17 cellular contexts compared by ENCODE assay signal in genomic region chr6:44023586-44024454, GRCh38.
DNase-seq lines count a peak whose midpoint lies in the region; ATAC-seq, FAIRE-seq and TF ChIP-seq lines count a peak whose summit lies in the region.
"Had no signal": no experiment of that assay in that cellular context is flagged by ENCODE, and none has a peak within 500 bp of the region (broad histone marks: within the 10 kb centered on the region; RNA-seq: fewer than 3 reads in every experiment).

No MANE protein-coding gene starts in this region.

- H3K27me3 Mint-ChIP-seq in MCF 10A (ENCODE audit: insufficient read depth, unreplicated experiment), result no peaks in the 10 kb centered on the region
- H3K27me3 Mint-ChIP-seq in CD4-positive, alpha-beta T cell, result peaks cover 10% of the 10 kb centered on the region

- H3K27ac ChIP-seq in breast epithelium, result no peak overlapping the region
- H3K27ac ChIP-seq in K562 (ENCODE audit: extremely low read depth, low read depth, low read length), result no peak overlapping the region
- peak overlapping the region; percentile 87 to 89 for H3K27ac ChIP-seq in uterus
- no peak overlapping the region for H3K27ac ChIP-seq in CD4-positive, alpha-beta T cell (ENCODE audit: low read depth, low read length)

- no peaks in the 10 kb centered on the region for H3K9me1 ChIP-seq in K562 (ENCODE audit: control insufficient read depth, insufficient read depth, low read length)

- TF ChIP-seq CTCF in MCF 10A (IDR thresholded peaks at IDR 0.05; ENCODE audit: unreplicated experiment), result no peak
- no peak for TF ChIP-seq CTCF in breast epithelium (IDR thresholded peaks at IDR 0.05)
- no peak for TF ChIP-seq CTCF in K562 (IDR thresholded peaks at IDR 0.05 in 2 of 3, conservative IDR thresholded peaks at IDR 0.05 in 1 of 3; ENCODE audit: insufficient read depth in 2 of 3, low read depth in 1 of 3, low read length in 3 of 3)
- no peak for TF ChIP-seq CTCF in uterus (IDR thresholded peaks at IDR 0.05)
- no peak for TF ChIP-seq CTCF in CD4-positive, alpha-beta T cell (IDR thresholded peaks at IDR 0.05)

- H3K36me3 Mint-ChIP-seq in MCF 10A (ENCODE audit: insufficient read depth, unreplicated experiment), result no peaks in the 10 kb centered on the region
- no peaks in the 10 kb centered on the region for H3K36me3 Mint-ChIP-seq in CD4-positive, alpha-beta T cell (ENCODE audit: low read depth)

- H3K9me3 Mint-ChIP-seq in MCF 10A (ENCODE audit: unreplicated experiment), result no peaks in the 10 kb centered on the region
- H3K9me3 Mint-ChIP-seq in CD4-positive, alpha-beta T cell, result no peaks in the 10 kb centered on the region

- intact Hi-C loops in MCF 10A (cut with micrococcal nuclease) (no loop called here), breast epithelium (cut with DNase I; ENCODE audit: low total_unique reads) (no loop called here), K562 (cut with micrococcal nuclease) (no loop called here), uterus (cut with DNase I; ENCODE audit: low total_unique reads) (no loop called here)
- intact Hi-C loops in CD4-positive, alpha-beta T cell (cut with DNase I, micrococcal nuclease), result no loop called here

- H3K27me3 ChIP-seq in breast epithelium, result no peaks in the 10 kb centered on the region
- no peaks in the 10 kb centered on the region for H3K27me3 ChIP-seq in K562 (ENCODE audit: control insufficient read depth in 2 of 2, insufficient read depth in 2 of 2, low read length in 2 of 2)
- no peaks in the 10 kb centered on the region for H3K27me3 ChIP-seq in uterus
- H3K27me3 ChIP-seq in CD4-positive, alpha-beta T cell (ENCODE audit: control insufficient read depth, insufficient read depth, low read length), result no peaks in the 10 kb centered on the region

- no TSS peak for BruUV-seq in MCF 10A (replicated peaks; lab: Mats Ljungman, UMichigan)
- no TSS peak for BruUV-seq in K562 (replicated peaks; lab: Mats Ljungman, UMichigan)

- TF ChIP-seq RAD21 in K562 (CRISPR knock-in tag; conservative IDR thresholded peaks at IDR 0.05 in 1 of 2, IDR thresholded peaks at IDR 0.05 in 1 of 2), result no peak

- H3K4me2 ChIP-seq in K562 (ENCODE audit: insufficient read depth, low read length), result no peak overlapping the region

- no peak overlapping the region for H3K4me3 Mint-ChIP-seq in MCF 10A (ENCODE audit: unreplicated experiment)
- no peak overlapping the region for H3K4me3 Mint-ChIP-seq in CD4-positive, alpha-beta T cell

- no peak for TF ChIP-seq EP300 in K562 (IDR thresholded peaks at IDR 0.05; ENCODE audit: low read length)

- peaks cover 25% of the 10 kb centered on the region for H3K4me1 Mint-ChIP-seq in MCF 10A (ENCODE audit: insufficient read depth, unreplicated experiment)
- H3K4me1 Mint-ChIP-seq in CD4-positive, alpha-beta T cell (ENCODE audit: low read depth), result no peaks in the 10 kb centered on the region

- WGBS in K562 (ENCODE audit: insufficient coverage, low coverage, missing lambda C conversion rate), result 48% methylated on average over 8 of the region's 8 CpGs

- peak overlapping the region; percentile 3; the same call in 1 of the 2 replicates for H2AFZ ChIP-seq in K562 (ENCODE audit: low read depth, low read length)

- POLR2A ChIA-PET in MCF 10A (lab: Yijun Ruan, JAX), result no interaction called here
- POLR2A ChIA-PET in K562 (lab: Yijun Ruan, JAX), result interaction anchor here (0.5 to 1.6 kb wide), 5 partner anchors 12 to 376 kb away, joined by 3 to 4 read pairs (median 3); no protein-coding TSS in a partner anchor
- POLR2A ChIA-PET in CD4-positive, alpha-beta T cell (lab: Charles Lee), result no interaction called here

- H3K9me3 ChIP-seq in breast epithelium (no peaks in the 10 kb centered on the region), K562 (replicated peaks; ENCODE audit: control insufficient read depth, insufficient read depth, low read depth, low read length) (no peaks in the 10 kb centered on the region), uterus (no peaks in the 10 kb centered on the region)
- no peaks in the 10 kb centered on the region for H3K9me3 ChIP-seq in CD4-positive, alpha-beta T cell (ENCODE audit: control insufficient read depth, low read length)
- H3K9me3 ChIP-seq: Caco-2 had no signal

- H3K4me1 ChIP-seq in breast epithelium, result no peaks in the 10 kb centered on the region
- peaks cover 2 to 7% of the 10 kb centered on the region in 2 experiments; a peak in 2 of 5 replicates for H3K4me1 ChIP-seq in K562 (replicated peaks in 1 of 2; ENCODE audit: control insufficient read depth in 2 of 2, insufficient read depth in 2 of 2, low read length in 2 of 2)
- H3K4me1 ChIP-seq in uterus, result peaks cover 0 to 5% of the 10 kb centered on the region in 2 donors
- H3K4me1 ChIP-seq: Caco-2 had no signal

- no peak for FAIRE-seq in K562 (lab: Jason Lieb, UNC)
- FAIRE-seq: H54 had no signal

- no peaks in the 10 kb centered on the region for H3K36me3 ChIP-seq in breast epithelium
- no peaks in the 10 kb centered on the region for H3K36me3 ChIP-seq in K562 (ENCODE audit: control insufficient read depth, insufficient read depth, low read length)
- H3K36me3 ChIP-seq in uterus, result no peaks in the 10 kb centered on the region

- DNase-seq in MCF 10A (ENCODE audit: unreplicated experiment) (no peak), breast epithelium (ENCODE audit: low spot score in 2 of 2) (no peak), K562 (ENCODE audit: extremely low read depth in 1 of 4, low spot score in 3 of 4) (no peak), mesenteric fat pad (ENCODE audit: low spot score) (peak; percentile 64), uterus (peak in 1 of 2 donors; percentile 13), T1000 (lab: John Stamatoyannopoulos, UW) (no peak)
- DNase-seq in CD4-positive, alpha-beta T cell, result no peak
- DNase-seq: ACHN, DMS153, EL, NCI-H1105 treated with DMSO at 0.1 percent for 48 hours, NCI-H1694 treated with DMSO at 0.1 percent for 48 hours, NCI-H2107, NCI-H2227 treated with DMSO at 0.1 percent for 48 hours, NCI-H524 had no signal

- no peaks in the 10 kb centered on the region for H4K20me1 ChIP-seq in K562 (replicated peaks; ENCODE audit: control insufficient read depth, insufficient read depth, low read length)

- H3K4me3 ChIP-seq in breast epithelium (no peak overlapping the region), K562 (no peak overlapping the region), uterus (no peak overlapping the region)

- in situ Hi-C loops in K562 (cut with MboI), result no loop called here

- peak overlapping the region; percentile 17 for H3K27ac Mint-ChIP-seq in MCF 10A (ENCODE audit: low read depth, unreplicated experiment)
- no peak overlapping the region for H3K27ac Mint-ChIP-seq in CD4-positive, alpha-beta T cell

- H3K79me2 ChIP-seq in K562 (ENCODE audit: control insufficient read depth, insufficient read depth, low read length), result no peaks in the 10 kb centered on the region

- ATAC-seq in K562, result no peak
- ATAC-seq in CD4-positive, alpha-beta T cell (ENCODE audit: poor library complexity), result no peak

- TF ChIP-seq POLR2A in breast epithelium (IDR thresholded peaks at IDR 0.05), result no peak
- TF ChIP-seq POLR2A in K562 (conservative IDR thresholded peaks at IDR 0.05), result no peak
- TF ChIP-seq POLR2A in uterus (IDR thresholded peaks at IDR 0.05), result no peak

- H3K9ac ChIP-seq in K562 (ENCODE audit: insufficient read depth in 1 of 2, low read depth in 2 of 2, low read length in 2 of 2), result peak overlapping the region in 1 of 2 experiments; percentile 0; a peak in 1 of 4 replicates

- CTCF ChIA-PET in MCF 10A (lab: Yijun Ruan, JAX) (interaction anchor here (0.5 to 0.6 kb wide), 2 partner anchors 98 to 356 kb away, joined by 3 read pairs; no protein-coding TSS in a partner anchor), K562 (lab: Yijun Ruan, JAX; ENCODE audit: low intra/inter-chr PET ratio) (no interaction called here)
- CTCF ChIA-PET in CD4-positive, alpha-beta T cell (lab: Charles Lee), result no interaction called here

TF ChIP-seq in K562, 482 proteins besides CTCF, POLR2A, EP300 and RAD21:
- TF ChIP-seq, protein P1, sequence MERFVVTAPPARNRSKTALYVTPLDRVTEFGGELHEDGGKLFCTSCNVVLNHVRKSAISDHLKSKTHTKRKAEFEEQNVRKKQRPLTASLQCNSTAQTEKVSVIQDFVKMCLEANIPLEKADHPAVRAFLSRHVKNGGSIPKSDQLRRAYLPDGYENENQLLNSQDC (CRISPR knock-in tag; IDR thresholded peaks at IDR 0.05), result no peak
- no peak for TF ChIP-seq HNRNPLL (IDR thresholded peaks at IDR 0.05; ENCODE audit: low read depth, low read length, poor library complexity, severe bottlenecking)
- no peak for TF ChIP-seq MTA2 (IDR thresholded peaks at IDR 0.05; ENCODE audit: low read depth)
- TF ChIP-seq, protein P2, sequence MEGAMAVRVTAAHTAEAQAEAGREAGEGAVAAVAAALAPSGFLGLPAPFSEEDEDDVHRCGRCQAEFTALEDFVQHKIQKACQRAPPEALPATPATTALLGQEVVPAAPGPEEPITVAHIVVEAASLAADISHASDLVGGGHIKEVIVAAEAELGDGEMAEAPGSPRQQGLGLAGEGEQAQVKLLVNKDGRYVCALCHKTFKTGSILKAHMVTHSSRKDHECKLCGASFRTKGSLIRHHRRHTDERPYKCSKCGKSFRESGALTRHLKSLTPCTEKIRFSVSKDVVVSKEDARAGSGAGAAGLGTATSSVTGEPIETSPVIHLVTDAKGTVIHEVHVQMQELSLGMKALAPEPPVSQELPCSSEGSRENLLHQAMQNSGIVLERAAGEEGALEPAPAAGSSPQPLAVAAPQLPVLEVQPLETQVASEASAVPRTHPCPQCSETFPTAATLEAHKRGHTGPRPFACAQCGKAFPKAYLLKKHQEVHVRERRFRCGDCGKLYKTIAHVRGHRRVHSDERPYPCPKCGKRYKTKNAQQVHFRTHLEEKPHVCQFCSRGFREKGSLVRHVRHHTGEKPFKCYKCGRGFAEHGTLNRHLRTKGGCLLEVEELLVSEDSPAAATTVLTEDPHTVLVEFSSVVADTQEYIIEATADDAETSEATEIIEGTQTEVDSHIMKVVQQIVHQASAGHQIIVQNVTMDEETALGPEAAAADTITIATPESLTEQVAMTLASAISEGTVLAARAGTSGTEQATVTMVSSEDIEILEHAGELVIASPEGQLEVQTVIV (CRISPR knock-in tag; IDR thresholded peaks at IDR 0.05; ENCODE audit: borderline replicate concordance), result no peak
- TF ChIP-seq ZC3H4 (CRISPR knock-in tag; IDR thresholded peaks at IDR 0.05; ENCODE audit: borderline replicate concordance), result no peak
- no peak for TF ChIP-seq CAMTA2 (CRISPR knock-in tag; conservative IDR thresholded peaks at IDR 0.05)
- TF ChIP-seq NFRKB (IDR thresholded peaks at IDR 0.05; ENCODE audit: low read depth), result no peak

Comparison
In these comparisons a context has a peak if more than half of its experiments do, and no peak if none do; other contexts are left out.
1. H3K27ac ChIP-seq: peak in uterus (2 of 2); none in breast epithelium (0 of 2), K562 (single experiment) and CD4-positive, alpha-beta T cell (single experiment).